ENCODE assay signal across 1 cellular context in genomic region chr3:42804113-42804830, GRCh38.
TF ChIP-seq lines count a peak whose summit lies in the region.

Gene HIGD1A, minus strand, starts transcription at chr3:42804490. Its CDS starts 10,237 bp downstream, at chr3:42794253.

TF ChIP-seq in HCT116, 20 proteins besides CTCF, POLR2A, EP300 and RAD21 (continued from another document):
- TF ChIP-seq ZBTB33 (IDR thresholded peaks at IDR 0.05; ENCODE audit: extremely low read depth, insufficient replicate concordance, low read length) (no peak), ELF1 (IDR thresholded peaks at IDR 0.05; ENCODE audit: borderline replicate concordance, low read depth) (no peak), JUND (IDR thresholded peaks at IDR 0.05) (no peak)
